In the genomic region with DNA sequence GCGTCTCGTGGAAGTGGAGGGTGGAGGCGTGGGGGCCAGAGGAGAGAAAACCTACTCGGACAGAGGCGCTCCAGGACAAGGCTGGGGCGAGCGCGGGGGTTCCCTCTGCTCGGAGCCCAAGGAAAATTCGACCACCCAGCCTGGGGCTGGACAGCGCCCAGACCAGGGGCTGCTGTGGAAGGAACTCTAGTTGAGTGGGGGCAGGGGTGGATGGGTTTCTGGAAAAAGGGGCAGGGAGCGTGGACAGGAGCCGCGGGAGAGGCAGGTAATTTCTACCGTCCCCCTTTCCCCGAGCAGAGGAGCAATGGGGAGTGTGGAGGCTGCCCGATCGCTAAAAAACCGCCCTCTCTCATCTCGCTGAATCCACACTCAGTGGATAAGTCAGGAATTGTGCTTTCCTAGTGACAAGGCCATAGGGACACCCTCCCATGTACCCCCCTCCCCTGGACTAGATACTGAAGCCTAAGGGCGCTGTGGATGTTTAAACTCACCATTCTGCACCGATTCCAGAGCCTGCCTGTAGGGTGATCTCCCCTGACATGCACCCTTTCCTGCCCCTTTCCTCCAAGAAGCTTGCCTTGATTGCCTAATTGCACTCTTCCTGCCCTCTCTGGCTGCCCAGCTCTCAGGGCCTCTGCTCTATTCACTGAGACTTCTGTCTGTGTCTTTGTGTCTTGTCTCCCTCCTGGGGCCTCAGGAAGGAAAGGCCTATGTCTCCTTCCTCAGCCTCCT, we compare ENCODE assay signal across 9 cellular contexts.
A peak's percentile ranks its signal among the peaks of the same experiment; 100 is the strongest.
DNase-seq lines count a peak whose midpoint lies in the region; ATAC-seq and FAIRE-seq lines count a peak whose summit lies in the region.
"Had no signal": no experiment of that assay in that cellular context is flagged by ENCODE, and none has a peak within 500 bp of the region (broad histone marks: within the 10 kb centered on the region; RNA-seq: fewer than 3 reads in every experiment).

No MANE protein-coding gene starts in this region.

- H3K4me3 ChIP-seq in iPS-20b (ENCODE audit: low read length): peak overlapping the region; percentile 90

- peaks cover 48% of the 10 kb centered on the region for H3K27me3 Mint-ChIP-seq in T-helper 1 cell treated with Interleukin-12 subunit alpha and Interleukin-12 subunit beta and Interleukin-4 antibody, amounts not matched to agents 30 μg/mL and 1 μg/mL, for 36 hours (ENCODE audit: low read depth)
- H3K27me3 Mint-ChIP-seq in activated naive CD8-positive, alpha-beta T cell treated with anti-CD3 and anti-CD28 coated beads for 36 hours: peaks cover 61% of the 10 kb centered on the region
- H3K27me3 Mint-ChIP-seq in stimulated activated naive B cell treated with anti-CD40 and anti-IgM and Interleukin-4, amounts not matched to agents 10 μg/mL and 1 μg/mL and 100 μg/mL, for 72 hours: peaks cover 42 to 63% of the 10 kb centered on the region in 2 donors

- no peaks in the 10 kb centered on the region for H3K36me3 ChIP-seq in iPS-20b (ENCODE audit: insufficient read depth, low read depth, low read length)

- H3K9me3 ChIP-seq in iPS-20b (ENCODE audit: insufficient read depth, low read depth, low read length): no peaks in the 10 kb centered on the region

- peak overlapping the region; percentile 76 for H3K4me3 Mint-ChIP-seq in T-helper 1 cell treated with Interleukin-12 subunit alpha and Interleukin-12 subunit beta and Interleukin-4 antibody, amounts not matched to agents 30 μg/mL and 1 μg/mL, for 36 hours
- peak overlapping the region; percentile 75 for H3K4me3 Mint-ChIP-seq in activated naive CD8-positive, alpha-beta T cell treated with anti-CD3 and anti-CD28 coated beads for 36 hours
- H3K4me3 Mint-ChIP-seq in stimulated activated naive B cell treated with anti-CD40 and anti-IgM and Interleukin-4, amounts not matched to agents 10 μg/mL and 1 μg/mL and 100 μg/mL, for 72 hours: peak overlapping the region; percentile 81 to 84

- H3K9ac ChIP-seq in iPS-20b (ENCODE audit: low read depth, low read length): peak overlapping the region; percentile 83; the same call in 1 of the 2 replicates

- H3K27ac Mint-ChIP-seq in T-helper 1 cell treated with Interleukin-12 subunit alpha and Interleukin-12 subunit beta and Interleukin-4 antibody, amounts not matched to agents 30 μg/mL and 1 μg/mL, for 36 hours: no peak overlapping the region
- no peak overlapping the region for H3K27ac Mint-ChIP-seq in activated naive CD8-positive, alpha-beta T cell treated with anti-CD3 and anti-CD28 coated beads for 36 hours
- no peak overlapping the region for H3K27ac Mint-ChIP-seq in stimulated activated naive B cell treated with anti-CD40 and anti-IgM and Interleukin-4, amounts not matched to agents 10 μg/mL and 1 μg/mL and 100 μg/mL, for 72 hours

- DNase-seq in T-helper 1 cell: no peak
- no peak for DNase-seq in activated naive CD8-positive, alpha-beta T cell treated with anti-CD3 and anti-CD28 coated beads for 36 hours
- no peak for DNase-seq in stimulated activated naive B cell treated with anti-CD40 and anti-IgM and Interleukin-4, amounts not matched to agents 10 μg/mL and 1 μg/mL and 100 μg/mL, for 72 hours
- no peak for DNase-seq in NCI-H2171 treated with DMSO at 0.1 percent for 48 hours (lab: John Stamatoyannopoulos, UW)
- DNase-seq in NCI-H187 treated with DMSO at 0.1 percent for 48 hours (lab: John Stamatoyannopoulos, UW): no peak
- DNase-seq in GM19239 (ENCODE audit: insufficient read length, low spot score): no peak
- DNase-seq: DND-41 had no signal

- H3K27ac ChIP-seq in iPS-20b (ENCODE audit: low read length): no peak overlapping the region

- H3K4me1 ChIP-seq in iPS-20b (ENCODE audit: insufficient read depth, low read length): peaks cover 12% of the 10 kb centered on the region

- ATAC-seq in stimulated activated naive B cell treated with anti-CD40 and anti-IgM and Interleukin-4, amounts not matched to agents 10 μg/mL and 1 μg/mL and 100 μg/mL, for 72 hours (replicated peaks): peak; percentile 49 to 53

- no peaks in the 10 kb centered on the region for H3K9me3 Mint-ChIP-seq in T-helper 1 cell treated with Interleukin-12 subunit alpha and Interleukin-12 subunit beta and Interleukin-4 antibody, amounts not matched to agents 30 μg/mL and 1 μg/mL, for 36 hours
- H3K9me3 Mint-ChIP-seq in activated naive CD8-positive, alpha-beta T cell treated with anti-CD3 and anti-CD28 coated beads for 36 hours: no peaks in the 10 kb centered on the region
- H3K9me3 Mint-ChIP-seq in stimulated activated naive B cell treated with anti-CD40 and anti-IgM and Interleukin-4, amounts not matched to agents 10 μg/mL and 1 μg/mL and 100 μg/mL, for 72 hours: no peaks in the 10 kb centered on the region

- FAIRE-seq in GM19239 (lab: Jason Lieb, UNC): no peak

- peaks cover 12% of the 10 kb centered on the region for H3K4me1 Mint-ChIP-seq in T-helper 1 cell treated with Interleukin-12 subunit alpha and Interleukin-12 subunit beta and Interleukin-4 antibody, amounts not matched to agents 30 μg/mL and 1 μg/mL, for 36 hours (ENCODE audit: low read depth)
- H3K4me1 Mint-ChIP-seq in activated naive CD8-positive, alpha-beta T cell treated with anti-CD3 and anti-CD28 coated beads for 36 hours: peaks cover 8% of the 10 kb centered on the region
- peaks cover 7 to 11% of the 10 kb centered on the region in 2 donors for H3K4me1 Mint-ChIP-seq in stimulated activated naive B cell treated with anti-CD40 and anti-IgM and Interleukin-4, amounts not matched to agents 10 μg/mL and 1 μg/mL and 100 μg/mL, for 72 hours

- peaks cover 2% of the 10 kb centered on the region for H3K36me3 Mint-ChIP-seq in T-helper 1 cell treated with Interleukin-12 subunit alpha and Interleukin-12 subunit beta and Interleukin-4 antibody, amounts not matched to agents 30 μg/mL and 1 μg/mL, for 36 hours (ENCODE audit: low read depth)
- no peaks in the 10 kb centered on the region for H3K36me3 Mint-ChIP-seq in activated naive CD8-positive, alpha-beta T cell treated with anti-CD3 and anti-CD28 coated beads for 36 hours
- H3K36me3 Mint-ChIP-seq in stimulated activated naive B cell treated with anti-CD40 and anti-IgM and Interleukin-4, amounts not matched to agents 10 μg/mL and 1 μg/mL and 100 μg/mL, for 72 hours: peaks cover 0 to 4% of the 10 kb centered on the region in 2 donors

- peaks cover 9% of the 10 kb centered on the region; the same call in 1 of the 2 replicates for H3K27me3 ChIP-seq in iPS-20b (ENCODE audit: insufficient read depth, low read length)
